14 cellular contexts compared by ENCODE assay signal in the genomic region with DNA sequence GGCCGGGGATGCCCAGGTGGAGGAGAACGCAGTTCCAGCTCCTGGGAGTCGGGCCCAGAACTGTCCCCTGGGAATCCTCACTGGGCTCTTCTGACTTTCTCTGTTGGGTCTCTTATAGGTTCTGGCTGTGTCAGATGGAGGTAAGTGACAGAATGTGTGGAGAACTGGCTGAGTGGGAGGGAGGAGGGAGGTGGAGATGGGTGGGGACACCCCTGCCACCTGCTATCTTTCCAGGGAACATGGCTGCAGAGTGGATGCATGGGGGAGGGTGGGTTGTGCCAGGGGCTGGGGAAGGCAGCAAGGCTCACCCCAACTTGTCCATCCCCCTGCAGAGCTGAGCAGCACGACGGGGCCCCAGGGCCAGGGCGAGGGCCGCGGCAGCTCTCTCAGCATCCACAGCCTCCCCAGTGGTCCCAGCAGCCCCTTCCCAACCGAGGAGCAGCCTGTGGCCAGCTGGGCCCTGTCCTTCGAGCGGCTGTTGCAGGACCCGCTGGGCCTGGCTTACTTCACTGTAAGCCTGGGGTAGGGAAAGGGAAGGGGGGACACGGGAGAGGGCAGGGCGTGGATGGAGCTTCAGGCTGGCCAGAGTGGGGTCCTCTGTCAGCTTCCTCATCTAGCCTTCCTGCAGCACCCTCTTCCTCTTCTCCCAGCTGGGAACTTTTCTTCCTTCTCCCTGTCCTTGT. TPM values are rescaled to one million over a fixed set of nuclear protein-coding genes. Genes with fewer than 3 reads are reported as not detected.
DNase-seq lines count a peak whose midpoint lies in the region; ATAC-seq, FAIRE-seq and TF ChIP-seq lines count a peak whose summit lies in the region.
"Had no signal": no experiment of that assay in that cellular context is flagged by ENCODE, and none has a peak within 500 bp of the region (broad histone marks: within the 10 kb centered on the region; RNA-seq: fewer than 3 reads in every experiment).

No MANE protein-coding gene starts in this region.

- peaks cover 25% of the 10 kb centered on the region for H3K27me3 ChIP-seq in HUES64 (ENCODE audit: insufficient read depth, low read length)
- H3K27me3 ChIP-seq in astrocyte (ENCODE audit: insufficient read depth, low read length): peaks cover 7% of the 10 kb centered on the region
- no peaks in the 10 kb centered on the region for H3K27me3 ChIP-seq in right lobe of liver

- H2AFZ ChIP-seq in astrocyte (ENCODE audit: low read depth, low read length): peak overlapping the region; percentile 97

- no peak for ATAC-seq in right lobe of liver
- no peak for ATAC-seq in stimulated activated effector memory CD8-positive, alpha-beta T cell treated with anti-CD3 and anti-CD28 coated beads, Interleukin-12 subunit alpha, Interleukin-12 subunit beta, amount 100 ng/mL, for 72 hours
- ATAC-seq in GM19463 (IDR thresholded peaks at IDR 0.05; ENCODE audit: unreplicated experiment): no peak

- peaks cover 16% of the 10 kb centered on the region for H3K4me1 ChIP-seq in HUES64 (ENCODE audit: insufficient read depth, low read length)
- H3K4me1 ChIP-seq in astrocyte (ENCODE audit: insufficient read depth, low read length): peaks cover 20% of the 10 kb centered on the region
- peaks cover 0 to 66% (median 31%) of the 10 kb centered on the region in 4 donors for H3K4me1 ChIP-seq in right lobe of liver

- WGBS in HUES64: 73% methylated on average over 13 of the region's 14 CpGs
- 86% methylated on average over 5 of the region's 14 CpGs for WGBS in right lobe of liver (ENCODE audit: insufficient coverage, low coverage, low lambda C conversion rate, missing lambda C conversion rate)

- peaks cover 13% of the 10 kb centered on the region for H3K27me3 Mint-ChIP-seq in astrocyte (ENCODE audit: low read depth, unreplicated experiment)
- H3K27me3 Mint-ChIP-seq: activated B cell treated with CpG ODN at 0.5 μM for 24 hours; activated naive CD8-positive, alpha-beta T cell treated with anti-CD3 and anti-CD28 coated beads, Interleukin-2, amount 10 ng/mL, durations not matched to agents 7 days and 5 days had no signal

- TF ChIP-seq CTCF in astrocyte (IDR thresholded peaks at IDR 0.05; ENCODE audit: insufficient read depth, low read depth, low read length) (no peak), right lobe of liver (IDR thresholded peaks at IDR 0.05) (no peak)

- no peaks in the 10 kb centered on the region for H3K79me2 ChIP-seq in astrocyte (ENCODE audit: insufficient read depth, low read length)

- peak overlapping the region; percentile 89 for H3K27ac Mint-ChIP-seq in astrocyte (ENCODE audit: unreplicated experiment)
- peak overlapping the region; percentile 68 for H3K27ac Mint-ChIP-seq in stimulated activated effector memory CD8-positive, alpha-beta T cell treated with anti-CD3 and anti-CD28 coated beads, Interleukin-12 subunit alpha, Interleukin-12 subunit beta, amount 100 ng/mL, for 72 hours
- H3K27ac Mint-ChIP-seq: activated B cell treated with CpG ODN at 0.5 μM for 24 hours; activated naive CD8-positive, alpha-beta T cell treated with anti-CD3 and anti-CD28 coated beads, Interleukin-2, amount 10 ng/mL, durations not matched to agents 7 days and 5 days had no signal

- intact Hi-C loops in right lobe of liver (cut with DNase I): no loop called here

- H3K4me3 ChIP-seq in HUES64 (ENCODE audit: low read length) (peak overlapping the region; percentile 73), astrocyte (ENCODE audit: insufficient read depth, low read depth, low read length) (no peak overlapping the region), right lobe of liver (no peak overlapping the region)
- H3K4me3 ChIP-seq: mucosa of descending colon had no signal

- TF ChIP-seq POLR2A in right lobe of liver (IDR thresholded peaks at IDR 0.05): no peak

- H3K9ac ChIP-seq in HUES64 (ENCODE audit: low read depth, low read length) (peak overlapping the region; percentile 76), astrocyte (ENCODE audit: low read length) (peak overlapping the region; percentile 78)

- FAIRE-seq in astrocyte (lab: Jason Lieb, UNC): no peak

- H3K9me3 ChIP-seq in HUES64 (ENCODE audit: insufficient read depth, low read depth, low read length) (no peaks in the 10 kb centered on the region), astrocyte (ENCODE audit: insufficient read depth, low read depth, low read length) (no peaks in the 10 kb centered on the region), right lobe of liver (no peaks in the 10 kb centered on the region)
- H3K9me3 ChIP-seq: mucosa of descending colon had no signal

- peak overlapping the region; percentile 95 for H3K4me2 ChIP-seq in astrocyte (ENCODE audit: low read length)

- peak overlapping the region; percentile 83 for H3K4me3 Mint-ChIP-seq in astrocyte (ENCODE audit: unreplicated experiment)
- no peak overlapping the region for H3K4me3 Mint-ChIP-seq in stimulated activated effector memory CD8-positive, alpha-beta T cell treated with anti-CD3 and anti-CD28 coated beads, Interleukin-12 subunit alpha, Interleukin-12 subunit beta, amount 100 ng/mL, for 72 hours
- H3K4me3 Mint-ChIP-seq: activated B cell treated with CpG ODN at 0.5 μM for 24 hours; activated naive CD8-positive, alpha-beta T cell treated with anti-CD3 and anti-CD28 coated beads, Interleukin-2, amount 10 ng/mL, durations not matched to agents 7 days and 5 days had no signal

- H3K36me3 ChIP-seq in HUES64 (ENCODE audit: insufficient read depth, low read length) (no peaks in the 10 kb centered on the region), astrocyte (ENCODE audit: insufficient read depth, low read length) (no peaks in the 10 kb centered on the region), right lobe of liver (no peaks in the 10 kb centered on the region)

- DNase-seq in astrocyte (ENCODE audit: low read depth) (no peak), right lobe of liver (peak in 1 of 3 donors; percentile 53), NCI-H1417 treated with DMSO at 0.1 percent for 48 hours (lab: John Stamatoyannopoulos, UW) (no peak), NAMALWA (ENCODE audit: low spot score) (no peak)
- DNase-seq in stimulated activated effector memory CD8-positive, alpha-beta T cell treated with anti-CD3 and anti-CD28 coated beads, Interleukin-12 subunit alpha, Interleukin-12 subunit beta, amount 100 ng/mL, for 72 hours (ENCODE audit: low spot score in 2 of 2): no peak
- no peak for DNase-seq in stimulated activated naive CD4-positive, alpha-beta T cell treated with Interleukin-2 at 50 U/mL for 16 hours (lab: John Stamatoyannopoulos, UW)
- DNase-seq: activated B cell treated with CpG ODN at 0.5 μM for 24 hours; activated naive CD8-positive, alpha-beta T cell treated with anti-CD3 and anti-CD28 coated beads, Interleukin-2, amount 10 ng/mL, durations not matched to agents 7 days and 5 days; erythroblast; GF-D8 had no signal

- H3K27ac ChIP-seq in HUES64 (ENCODE audit: low read depth, low read length) (peak overlapping the region; percentile 89; the same call in 1 of the 2 replicates), astrocyte (ENCODE audit: low read depth, low read length) (no peak overlapping the region), right lobe of liver (peak overlapping the region; percentile 71 to 93 (median 93))

- H3K36me3 Mint-ChIP-seq in astrocyte (ENCODE audit: low read depth, unreplicated experiment): peaks cover 9% of the 10 kb centered on the region
- H3K36me3 Mint-ChIP-seq in stimulated activated effector memory CD8-positive, alpha-beta T cell treated with anti-CD3 and anti-CD28 coated beads, Interleukin-12 subunit alpha, Interleukin-12 subunit beta, amount 100 ng/mL, for 72 hours: peaks cover 76% of the 10 kb centered on the region

- peaks cover 6% of the 10 kb centered on the region for H3K4me1 Mint-ChIP-seq in astrocyte (ENCODE audit: low read depth, unreplicated experiment)
- H3K4me1 Mint-ChIP-seq in stimulated activated effector memory CD8-positive, alpha-beta T cell treated with anti-CD3 and anti-CD28 coated beads, Interleukin-12 subunit alpha, Interleukin-12 subunit beta, amount 100 ng/mL, for 72 hours: peaks cover 66% of the 10 kb centered on the region

- no peaks in the 10 kb centered on the region for H4K20me1 ChIP-seq in astrocyte (ENCODE audit: insufficient read depth, low read length)

- H3K9me3 Mint-ChIP-seq in astrocyte (ENCODE audit: unreplicated experiment): peaks cover 3% of the 10 kb centered on the region
- H3K9me3 Mint-ChIP-seq in stimulated activated effector memory CD8-positive, alpha-beta T cell treated with anti-CD3 and anti-CD28 coated beads, Interleukin-12 subunit alpha, Interleukin-12 subunit beta, amount 100 ng/mL, for 72 hours: no peaks in the 10 kb centered on the region
- H3K9me3 Mint-ChIP-seq: activated B cell treated with CpG ODN at 0.5 μM for 24 hours; activated naive CD8-positive, alpha-beta T cell treated with anti-CD3 and anti-CD28 coated beads, Interleukin-2, amount 10 ng/mL, durations not matched to agents 7 days and 5 days had no signal

RNA-seq across cellular contexts. Expression of a gene that starts 8.3 kb away (rescaled TPM):
- 10.9 TPM for polyA plus RNA-seq in HUES64 (2013, experiment 1 of 2)
- 13.5 TPM for polyA plus RNA-seq in HUES64 (2013, experiment 2 of 2)
- 7.8 and 11.3 TPM in 2 replicates for total RNA-seq in astrocyte
- 10 to 100 TPM; 29.2 to 43.1 (median 35.2) TPM for total RNA-seq in right lobe of liver

RNA-seq across cellular contexts. Expression of a gene that starts 14.5 kb away (rescaled TPM):
- polyA plus RNA-seq in HUES64 (2013, experiment 1 of 2): 124 TPM
- 117 TPM for polyA plus RNA-seq in HUES64 (2013, experiment 2 of 2)
- total RNA-seq in astrocyte: 103 and 106 TPM in 2 replicates
- 100 to 1,000 TPM; 103 to 297 (median 160) TPM for total RNA-seq in right lobe of liver

RNA-seq across cellular contexts. Expression of a gene that starts 18.2 kb away (rescaled TPM):
- not detected for polyA plus RNA-seq in HUES64 (2013, experiment 1 of 2)
- not detected for polyA plus RNA-seq in HUES64 (2013, experiment 2 of 2)
- total RNA-seq in astrocyte: not detected in 2 replicates
- 1 to 10 TPM in 3 of 6 experiments, under 1 TPM in 2, not detected in 1; 0.12 to 5.3 (median 1.6) TPM for total RNA-seq in right lobe of liver
- total RNA-seq: activated B cell treated with CpG ODN at 0.5 μM for 24 hours, LHCN-M2, mucosa of descending colon had no signal

RNA-seq across cellular contexts. Expression of a gene that starts 34.5 kb away (rescaled TPM):
- polyA plus RNA-seq in HUES64 (2013, experiment 1 of 2): not detected
- polyA plus RNA-seq in HUES64 (2013, experiment 2 of 2): not detected
- not detected in 2 replicates for total RNA-seq in astrocyte
- total RNA-seq in right lobe of liver: not detected
- total RNA-seq: activated B cell treated with CpG ODN at 0.5 μM for 24 hours; activated naive CD8-positive, alpha-beta T cell treated with anti-CD3 and anti-CD28 coated beads, Interleukin-2, amount 10 ng/mL, durations not matched to agents 7 days and 5 days; LHCN-M2; mucosa of descending colon had no signal

RNA-seq across cellular contexts. Expression of a gene that starts 43.4 kb away (rescaled TPM):
- 0.60 TPM for polyA plus RNA-seq in HUES64 (2013, experiment 1 of 2)
- polyA plus RNA-seq in HUES64 (2013, experiment 2 of 2): 1.4 TPM
- total RNA-seq in astrocyte: 2.8 and 3.0 TPM in 2 replicates
- total RNA-seq in right lobe of liver: 100 to 1,000 TPM; 236 to 518 (median 365) TPM
